Comparison of ENCODE assay signal across 8 cellular contexts in the genomic region with DNA sequence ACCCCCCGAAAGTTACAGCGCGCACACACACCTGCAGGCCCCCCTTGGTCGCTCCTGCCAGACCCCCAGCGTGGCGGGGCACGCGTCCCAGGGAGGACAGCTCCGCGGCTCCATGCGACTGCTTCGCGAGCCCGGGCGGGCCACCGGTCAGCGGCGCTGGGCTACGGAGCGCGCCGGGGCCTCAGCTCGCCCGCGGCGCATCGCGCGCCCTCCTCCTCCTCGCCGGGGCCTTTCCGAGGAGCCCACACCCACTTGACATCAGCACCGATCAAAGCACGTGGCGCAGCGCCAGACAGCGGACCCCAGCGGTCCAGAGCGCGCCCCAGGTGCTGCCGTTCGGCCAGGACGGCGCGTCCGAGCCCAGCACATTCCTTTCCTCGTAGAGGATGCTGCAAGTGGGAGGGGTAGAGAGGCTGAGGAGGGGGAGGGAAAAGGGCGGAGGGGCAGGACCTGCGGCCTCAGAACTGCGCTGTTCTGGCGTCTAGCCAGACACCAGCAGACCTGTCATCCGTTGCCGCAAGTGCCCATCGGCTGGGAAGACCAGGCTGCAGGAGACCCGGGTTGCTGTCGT.
A peak's percentile ranks its signal among the peaks of the same experiment; 100 is the strongest.
DNase-seq lines count a peak whose midpoint lies in the region; ATAC-seq and TF ChIP-seq lines count a peak whose summit lies in the region.

No MANE protein-coding gene starts in this region.

- no TSS peak for BruUV-seq in A673 (replicated peaks; lab: Mats Ljungman, UMichigan)

- H3K27me3 ChIP-seq in A673 (replicated peaks; ENCODE audit: insufficient read depth, low read depth, low read length, poor library complexity) (peaks cover 34% of the 10 kb centered on the region), body of pancreas (no peaks in the 10 kb centered on the region)

- no peaks in the 10 kb centered on the region for H3K9me3 ChIP-seq in A673 (ENCODE audit: low read depth, low read length, poor library complexity, severe bottlenecking)
- no peaks in the 10 kb centered on the region for H3K9me3 ChIP-seq in body of pancreas

- WGBS in body of pancreas, 2 donors: 1% methylated on average over 20 to 53 of the region's 56 CpGs

- H3K4me1 ChIP-seq in A673 (ENCODE audit: insufficient read depth, low read length, poor library complexity, severe bottlenecking): peaks cover 30% of the 10 kb centered on the region
- H3K4me1 ChIP-seq in body of pancreas: peaks cover 51% of the 10 kb centered on the region

- H3K27ac ChIP-seq in A673 (ENCODE audit: low read depth, low read length, poor library complexity, severe bottlenecking) (no peak overlapping the region), body of pancreas (peak overlapping the region; percentile 36 to 89 (median 78))

- POLR2A ChIA-PET in A673 (lab: Charles Lee; ENCODE audit: low non-redundant PET): no interaction called here

- ATAC-seq in GM18498 (IDR thresholded peaks at IDR 0.05; ENCODE audit: unreplicated experiment) (peak; percentile 43), body of pancreas (peak; percentile 63), HG03354 (IDR thresholded peaks at IDR 0.05; ENCODE audit: poor library complexity, severe bottlenecking, unreplicated experiment) (no peak)

- H3K4me3 ChIP-seq in A673 (ENCODE audit: low read depth, low read length, poor library complexity, severe bottlenecking) (peak overlapping the region; percentile 52), body of pancreas (peak overlapping the region in 1 of 2 donors; percentile 12)

- no peak for TF ChIP-seq CTCF in A673 (conservative IDR thresholded peaks at IDR 0.05; ENCODE audit: low read depth, low read length)
- no peak for TF ChIP-seq CTCF in body of pancreas (IDR thresholded peaks at IDR 0.05)

- DNase-seq in A673 (ENCODE audit: low spot score) (no peak), NCI-H2029 (lab: John Stamatoyannopoulos, UW) (peak; percentile 71), body of pancreas (peak; percentile 54 to 64 (median 62)), iris pigment epithelial cell (ENCODE audit: low read depth) (peak; percentile 32), putamen (ENCODE audit: low spot score) (no peak)
- peak; percentile 35 for DNase-seq in stimulated activated CD8-positive, alpha-beta memory T cell treated with anti-CD3 and anti-CD28 coated beads, Interleukin-4, amount 100 ng/mL, for 48 hours

- intact Hi-C loops in A673 (cut with micrococcal nuclease; ENCODE audit: unreplicated experiment): no loop called here
- intact Hi-C loops in body of pancreas (cut with DNase I): no loop called here

- TF ChIP-seq POLR2A in body of pancreas (IDR thresholded peaks at IDR 0.05): peak in 1 of 3 donors; percentile 29

- H3K36me3 ChIP-seq in A673 (ENCODE audit: insufficient read depth, low read length, poor library complexity, severe bottlenecking) (no peaks in the 10 kb centered on the region), body of pancreas (replicated peaks in 1 of 2; ENCODE audit: insufficient read depth in 1 of 2, low read depth in 2 of 2) (no peaks in the 10 kb centered on the region)

- CTCF ChIA-PET in A673 (lab: Charles Lee): no interaction called here

Comparison
In these comparisons a context has a peak if more than half of its experiments do, and no peak if none do; other contexts are left out.
1. DNase-seq: peak in NCI-H2029 (single experiment), body of pancreas (4 of 4), iris pigment epithelial cell (single experiment) and stimulated activated CD8-positive, alpha-beta memory T cell treated with anti-CD3 and anti-CD28 coated beads, Interleukin-4, amount 100 ng/mL, for 48 hours (single experiment); none in A673 (single experiment) and putamen (single experiment).